In the genomic region with DNA sequence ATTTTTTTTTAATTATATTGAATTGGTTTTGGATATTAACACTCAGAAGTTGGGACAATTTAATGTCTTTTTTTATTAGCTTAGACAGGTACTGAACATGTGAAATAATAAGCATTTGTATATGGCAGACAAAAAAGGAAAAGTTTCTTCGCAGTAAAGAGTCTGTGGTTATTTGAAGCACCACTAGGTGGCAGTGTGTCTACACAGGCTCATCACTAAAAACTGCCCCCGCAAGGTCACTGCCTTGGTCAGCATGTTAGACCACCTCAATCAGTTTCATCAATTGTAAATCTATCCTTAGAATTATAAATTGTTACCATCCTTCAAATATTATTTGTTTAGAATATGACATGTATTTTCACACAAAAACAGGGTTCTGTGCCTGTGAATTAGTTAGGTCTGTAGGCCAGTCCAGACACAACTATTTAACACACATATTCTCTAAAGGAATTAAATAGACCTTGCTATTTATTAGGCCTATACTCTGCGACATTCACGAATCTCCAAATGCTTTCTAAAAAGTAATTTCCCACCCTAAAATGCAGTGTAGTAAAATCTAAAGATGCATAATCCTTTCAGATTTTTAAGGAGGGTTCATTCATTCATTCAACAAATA, we compare ENCODE assay signal across 9 cellular contexts. TPM values are rescaled to one million over a fixed set of nuclear protein-coding genes. Genes with fewer than 3 reads are reported as not detected.
DNase-seq lines count a peak whose midpoint lies in the region; ATAC-seq, FAIRE-seq and TF ChIP-seq lines count a peak whose summit lies in the region.
"Had no signal": no experiment of that assay in that cellular context is flagged by ENCODE, and none has a peak within 500 bp of the region (broad histone marks: within the 10 kb centered on the region; RNA-seq: fewer than 3 reads in every experiment).

No MANE protein-coding gene starts in this region.

- no peak overlapping the region for H3K27ac ChIP-seq in stomach

- H3K36me3 ChIP-seq in stomach: no peaks in the 10 kb centered on the region

- H3K27me3 ChIP-seq in stomach: no peaks in the 10 kb centered on the region

- DNase-seq in COLO829 (ENCODE audit: low spot score) (peak; percentile 10), RKO (ENCODE audit: low spot score) (peak; percentile 42), frontal cortex (ENCODE audit: low spot score in 2 of 2) (peak in 1 of 2 donors; percentile 22), stomach (no peak), cortex of kidney (lab: John Stamatoyannopoulos, UW) (no peak), NCI-H526 treated with DMSO at 0.1 percent for 48 hours (lab: John Stamatoyannopoulos, UW) (no peak)

- no peak overlapping the region for H3K4me3 ChIP-seq in stomach

- FAIRE-seq in frontal cortex (lab: Jason Lieb, UNC): peak; percentile 51
- FAIRE-seq: TTC549 had no signal

- intact Hi-C loops in stomach (cut with DNase I; ENCODE audit: low total_unique reads): no loop called here

- H3K4me1 ChIP-seq in stomach: no peaks in the 10 kb centered on the region

- TF ChIP-seq POLR2A in GM18505 (IDR thresholded peaks at IDR 0.05; ENCODE audit: borderline replicate concordance, extremely low read depth, insufficient read depth, insufficient read length) (no peak), stomach (IDR thresholded peaks at IDR 0.05) (no peak)

- WGBS in stomach, 5 donors: 40 to 50% (median 42%) methylated on average over 4 of the region's 4 CpGs

- ATAC-seq in GM18505 (IDR thresholded peaks at IDR 0.05; ENCODE audit: unreplicated experiment) (peak; percentile 74), HG02970 (IDR thresholded peaks at IDR 0.05; ENCODE audit: low FRiP score, unreplicated experiment) (peak; percentile 73)

- no peak for TF ChIP-seq EP300 in stomach (IDR thresholded peaks at IDR 0.05)

- peak in 4 of 7 experiments; percentile 32 to 64 (median 48) for TF ChIP-seq CTCF in stomach (IDR thresholded peaks at IDR 0.05)

- no peaks in the 10 kb centered on the region for H3K9me3 ChIP-seq in stomach

RNA-seq across cellular contexts. Expression of a gene that starts 17.0 kb away (rescaled TPM):
- total RNA-seq in frontal cortex (not detected), stomach (1 to 10 TPM in 1 of 5 donors, not detected in 4; 1.3 TPM)
- under 1 TPM in 2 of 3 donors, not detected in 1; 0.10 to 0.46 TPM for polyA plus RNA-seq in stomach

Comparison
In these comparisons a context has a peak if more than half of its experiments do, and no peak if none do; other contexts are left out.
1. DNase-seq: peak in COLO829 (single experiment) and RKO (single experiment); none in stomach (single experiment), cortex of kidney (single experiment) and NCI-H526 treated with DMSO at 0.1 percent for 48 hours (single experiment).